Comparison of ENCODE assay signal across 8 cellular contexts in genomic region chr20:63653041-63653973, GRCh38. TPM values are rescaled to one million over a fixed set of nuclear protein-coding genes. Genes with fewer than 3 reads are reported as not detected.
DNase-seq lines count a peak whose midpoint lies in the region; ATAC-seq and TF ChIP-seq lines count a peak whose summit lies in the region.

Gene STMN3, minus strand, starts transcription at chr20:63653424. Its CDS starts 79 bp downstream, at chr20:63653345.

- TF ChIP-seq POLR2A in heart left ventricle (IDR thresholded peaks at IDR 0.05) = no peak
- TF ChIP-seq POLR2A in transverse colon (IDR thresholded peaks at IDR 0.05) = no peak

- no peaks in the 10 kb centered on the region for H3K9me3 ChIP-seq in heart left ventricle
- no peaks in the 10 kb centered on the region for H3K9me3 ChIP-seq in transverse colon

- DNase-seq in ELR (ENCODE audit: low read depth) (peak; percentile 91), NCI-H1436 (lab: John Stamatoyannopoulos, UW) (peak; percentile 88), amygdala (lab: John Stamatoyannopoulos, UW) (peak in 53 of 56 donors; percentile 19 to 93 (median 78)), heart left ventricle (peak; percentile 91 to 93 (median 92)), omental fat pad (ENCODE audit: low spot score) (peak; percentile 62), transverse colon (peak; percentile 83)

- H3K36me3 ChIP-seq in heart left ventricle (no peaks in the 10 kb centered on the region), transverse colon (no peaks in the 10 kb centered on the region)

- in situ Hi-C loops in transverse colon (cut with MboI; ENCODE audit: low pct_ligation_motif_present in 1 of 4, low pct_unique_long_range_greater_than_20kb in 1 of 4, low sequenced_read_pairs in 3 of 4) = no loop called here

- ATAC-seq in heart left ventricle (peak; percentile 75 to 82 (median 80)), omental fat pad (ENCODE audit: low FRiP score) (peak; percentile 67), HG02884 (IDR thresholded peaks at IDR 0.05; ENCODE audit: unreplicated experiment) (no peak)

- TF ChIP-seq EP300 in transverse colon (IDR thresholded peaks at IDR 0.05; ENCODE audit: low read depth) = no peak

- WGBS in heart left ventricle, 4 donors = 1 to 3% (median 2%) methylated on average over 32 to 71 of the region's 73 CpGs
- 0 to 1% methylated on average over 3 to 52 of the region's 73 CpGs for WGBS in transverse colon (ENCODE audit: low coverage in 1 of 2), 2 donors

- H3K27me3 ChIP-seq in heart left ventricle (peaks cover 0 to 17% (median 5%) of the 10 kb centered on the region in 9 donors), transverse colon (peaks cover 36% of the 10 kb centered on the region)

- peak within 1 kb of the TSS; percentile 38 to 79 (median 66) for H3K4me3 ChIP-seq in heart left ventricle
- peak within 1 kb of the TSS; percentile 37 to 58 (median 48) for H3K4me3 ChIP-seq in transverse colon

- H3K27ac ChIP-seq in heart left ventricle (peak within 1 kb of the TSS in 11 of 12 donors; percentile 33 to 84 (median 66)), transverse colon (peak within 1 kb of the TSS; percentile 39 to 70 (median 50))

- intact Hi-C loops in T-helper 1 cell treated with Interleukin-12 subunit alpha and Interleukin-12 subunit beta and Interleukin-4 antibody, amounts not matched to agents 30 ng/mL and 1 ng/mL, for 36 hours (cut with micrococcal nuclease) = loop anchor here (10.0 kb wide), 1 partner anchor 719 kb away; the partner anchor contains the start of gene GID8
- intact Hi-C loops in heart left ventricle (cut with DNase I) (loop anchor here in 1 of 10 donors (5.0 to 10.0 kb wide), 2 partner anchors 116 to 211 kb away; partner anchors contain the start of genes ABHD16B, PTK6 and TPD52L2), transverse colon (cut with DNase I; ENCODE audit: low total_unique reads) (loop anchor here (2.0 kb wide), 1 partner anchor 55 kb away; the partner anchor contains the start of gene ZGPAT)

- peaks cover 0 to 40% (median 24%) of the 10 kb centered on the region in 12 donors for H3K4me1 ChIP-seq in heart left ventricle
- H3K4me1 ChIP-seq in transverse colon = peaks cover 8 to 37% (median 26%) of the 10 kb centered on the region in 4 donors

- TF ChIP-seq CTCF in heart left ventricle (IDR thresholded peaks at IDR 0.05) (no peak), omental fat pad (IDR thresholded peaks at IDR 0.05) (no peak), transverse colon (IDR thresholded peaks at IDR 0.05) (no peak)

RNA-seq across cellular contexts. Expression of gene STMN3, which starts in this region (rescaled TPM):
- 14.3 and 15.5 TPM in 2 replicates for total RNA-seq in T-helper 1 cell treated with Interleukin-12 subunit alpha and Interleukin-12 subunit beta and Interleukin-4 antibody, amounts not matched to agents 30 ng/mL and 1 ng/mL, for 36 hours
- 10 to 100 TPM in 2 of 9 donors, 1 to 10 TPM in 7; 2.9 to 15.6 (median 4.7) TPM for total RNA-seq in heart left ventricle
- 1 to 10 TPM; 5.2 to 6.7 TPM for polyA plus RNA-seq in heart left ventricle
- 10 to 100 TPM in 2 of 4 donors, 1 to 10 TPM in 2; 7.6 to 17.4 (median 12.0) TPM for total RNA-seq in omental fat pad
- total RNA-seq in transverse colon = 1 to 10 TPM in 3 of 4 donors, under 1 TPM in 1; 0.75 to 7.1 (median 4.4) TPM
